In genomic region chr21:29301703-29302102, GRCh38 we compare ENCODE assay signal across 8 cellular contexts. TPM values are rescaled to one million over a fixed set of nuclear protein-coding genes. Genes with fewer than 3 reads are reported as not detected.
A peak's percentile ranks its signal among the peaks of the same experiment; 100 is the strongest.
DNase-seq lines count a peak whose midpoint lies in the region; ATAC-seq and TF ChIP-seq lines count a peak whose summit lies in the region.
"Had no signal": no experiment of that assay in that cellular context is flagged by ENCODE, and none has a peak within 500 bp of the region (broad histone marks: within the 10 kb centered on the region; RNA-seq: fewer than 3 reads in every experiment).

No MANE protein-coding gene starts in this region.

- peak overlapping the region; percentile 92 for H3K4me2 ChIP-seq in PC-3 (ENCODE audit: low read length)

- no peaks in the 10 kb centered on the region for H3K9me3 ChIP-seq in PC-3 (ENCODE audit: low read length)

- H3K9ac ChIP-seq in PC-3 (ENCODE audit: low read length) = no peak overlapping the region

- H3K4me3 ChIP-seq in GM12865 (ENCODE audit: low read depth, low read length) (peak overlapping the region; percentile 83), PC-3 (ENCODE audit: low read length) (peak overlapping the region; percentile 85), fibroblast of pulmonary artery (replicated peaks; ENCODE audit: low read depth, low read length) (peak overlapping the region; percentile 95), skeletal muscle cell (ENCODE audit: low read depth, low read length) (peak overlapping the region; percentile 76)

- CTCF ChIA-PET in PC-3 (lab: Charles Lee) = no interaction called here

- no peak overlapping the region for H3K27ac ChIP-seq in PC-3 (ENCODE audit: low read length)

- H3K79me2 ChIP-seq in PC-3 (ENCODE audit: low read length) = peaks cover 76% of the 10 kb centered on the region

- BruUV-seq in PC-3 (replicated peaks; lab: Mats Ljungman, UMichigan) = no TSS peak

- peaks cover 42% of the 10 kb centered on the region for H3K4me1 ChIP-seq in PC-3 (ENCODE audit: insufficient read depth, low read length)

- DNase-seq in GM12865 (ENCODE audit: low read depth) (no peak), PC-3 (no peak), fibroblast of pulmonary artery (ENCODE audit: low read depth) (no peak), skeletal muscle cell (ENCODE audit: low read depth) (no peak), NCI-H226 (no peak), AG08395 (ENCODE audit: low spot score) (no peak)
- DNase-seq: T-helper 1 cell had no signal

- TF ChIP-seq CTCF in GM12865 (IDR thresholded peaks at IDR 0.05; ENCODE audit: insufficient read depth, low read depth, low read length, missing control alignments) (no peak), PC-3 (conservative IDR thresholded peaks at IDR 0.05; ENCODE audit: low read depth, low read length) (no peak), fibroblast of pulmonary artery (IDR thresholded peaks at IDR 0.05; ENCODE audit: low read length, missing control alignments) (no peak)

- H3K27me3 ChIP-seq in PC-3 (ENCODE audit: low read length) = no peaks in the 10 kb centered on the region

- intact Hi-C loops in PC-3 (cut with micrococcal nuclease) = loop anchor here (2.0 kb wide), 1 partner anchor 41 kb away; no protein-coding TSS in a partner anchor

- no peak overlapping the region for H2AFZ ChIP-seq in PC-3 (ENCODE audit: low read length)

- no peaks in the 10 kb centered on the region for H3F3A ChIP-seq in PC-3 (ENCODE audit: low read length, unreplicated experiment)

- peaks cover 4% of the 10 kb centered on the region; the same call in 1 of the 2 replicates for H3K36me3 ChIP-seq in PC-3 (ENCODE audit: low read depth, low read length)

- no peaks in the 10 kb centered on the region for H3K9me2 ChIP-seq in PC-3 (replicated peaks; ENCODE audit: low read length)

- POLR2A ChIA-PET in PC-3 (lab: Charles Lee; ENCODE audit: unreplicated experiment) = no interaction called here

- peaks cover 52% of the 10 kb centered on the region for H4K20me1 ChIP-seq in PC-3 (ENCODE audit: low read length)

- ATAC-seq in PC-3 = no peak
- ATAC-seq in GM19463 (IDR thresholded peaks at IDR 0.05; ENCODE audit: unreplicated experiment) = no peak

RNA-seq across cellular contexts. Expression of gene BACH1, which starts 3.0 kb away (rescaled TPM):
- total RNA-seq in PC-3 (2014; rRNA removed) = 17.2 and 21.1 TPM in 2 replicates
